Comparison of ENCODE assay signal across 8 cellular contexts in genomic region chr2:237955640-237956401, GRCh38. TPM values are rescaled to one million over a fixed set of nuclear protein-coding genes. Genes with fewer than 3 reads are reported as not detected.
DNase-seq lines count a peak whose midpoint lies in the region; FAIRE-seq and TF ChIP-seq lines count a peak whose summit lies in the region.
"Had no signal": no experiment of that assay in that cellular context is flagged by ENCODE, and none has a peak within 500 bp of the region (broad histone marks: within the 10 kb centered on the region; RNA-seq: fewer than 3 reads in every experiment).

No MANE protein-coding gene starts in this region.

- H3K9me3 ChIP-seq in HUES6 (ENCODE audit: control insufficient read depth, insufficient read depth, low read depth, low read length) (no peaks in the 10 kb centered on the region; the same call in 1 of the 2 replicates), ascending aorta (no peaks in the 10 kb centered on the region), small intestine (ENCODE audit: control insufficient read depth, low read depth) (no peaks in the 10 kb centered on the region)

- H3K36me3 ChIP-seq in HUES6 (ENCODE audit: control insufficient read depth, insufficient read depth, low read length) (no peaks in the 10 kb centered on the region), ascending aorta (no peaks in the 10 kb centered on the region), small intestine (ENCODE audit: control insufficient read depth in 2 of 2, insufficient read depth in 2 of 2, low read length in 2 of 2) (no peaks in the 10 kb centered on the region)

- WGBS in small intestine, 3 donors, result 4 to 13% (median 13%) methylated on average over 49 to 64 of the region's 64 CpGs

- intact Hi-C loops in ascending aorta (cut with DNase I), result no loop called here

- H3K27ac ChIP-seq in HUES6 (ENCODE audit: low read depth, low read length), result no peak overlapping the region
- no peak overlapping the region for H3K27ac ChIP-seq in ascending aorta
- no peak overlapping the region for H3K27ac ChIP-seq in small intestine (ENCODE audit: low read depth in 1 of 2, low read length in 1 of 2)

- no peak overlapping the region for H3K9ac ChIP-seq in HUES6 (ENCODE audit: low read length)

- DNase-seq in ascending aorta (ENCODE audit: low spot score in 2 of 2), result no peak
- DNase-seq in small intestine, result peak; percentile 30
- DNase-seq in hippocampal formation (lab: John Stamatoyannopoulos, UW), result no peak
- DNase-seq in NCI-H2029 treated with DMSO at 0.1 percent for 48 hours (lab: John Stamatoyannopoulos, UW), result no peak
- DNase-seq in activated CD8-positive, alpha-beta memory T cell treated with anti-CD3 and anti-CD28 coated beads, Interleukin-2, amount 50 U/mL, for 48 hours, result no peak
- DNase-seq: NCI-H1694 had no signal

- FAIRE-seq in small intestine (lab: Jason Lieb, UNC), result no peak

- H3K27me3 ChIP-seq in HUES6 (ENCODE audit: control insufficient read depth, insufficient read depth, low read length), result peaks cover 35% of the 10 kb centered on the region
- H3K27me3 ChIP-seq in ascending aorta, result no peaks in the 10 kb centered on the region
- H3K27me3 ChIP-seq in small intestine (ENCODE audit: control insufficient read depth in 2 of 2, insufficient read depth in 2 of 2, low read length in 2 of 2), result peaks cover 0 to 4% of the 10 kb centered on the region in 2 donors

- H3K4me3 ChIP-seq in HUES6 (ENCODE audit: low read depth, low read length) (peak overlapping the region; percentile 79), ascending aorta (peak overlapping the region; percentile 18 to 58), iPS-11a (ENCODE audit: low read depth, low read length) (peak overlapping the region; percentile 24), small intestine (ENCODE audit: low read depth in 1 of 2, low read length in 2 of 2) (peak overlapping the region in 1 of 2 donors; percentile 5)

- peaks cover 7% of the 10 kb centered on the region; the same call in 1 of the 2 replicates for H3K4me1 ChIP-seq in HUES6 (ENCODE audit: control insufficient read depth, insufficient read depth, low read length)
- peaks cover 3 to 10% of the 10 kb centered on the region in 2 donors for H3K4me1 ChIP-seq in ascending aorta
- peaks cover 0 to 4% of the 10 kb centered on the region in 2 donors for H3K4me1 ChIP-seq in small intestine (ENCODE audit: control insufficient read depth in 2 of 2, insufficient read depth in 1 of 2, low read depth in 1 of 2, low read length in 1 of 2)

- TF ChIP-seq CTCF in ascending aorta (IDR thresholded peaks at IDR 0.05), result no peak

RNA-seq across cellular contexts. Expression of gene UBE2F, which starts 11.0 kb away (rescaled TPM):
- 50.7 TPM for total RNA-seq in ascending aorta
- polyA plus RNA-seq in small intestine, result 10 to 100 TPM; 51.1 to 64.2 (median 58.4) TPM
